ENCODE assay signal across 28 cellular contexts in the genomic region with DNA sequence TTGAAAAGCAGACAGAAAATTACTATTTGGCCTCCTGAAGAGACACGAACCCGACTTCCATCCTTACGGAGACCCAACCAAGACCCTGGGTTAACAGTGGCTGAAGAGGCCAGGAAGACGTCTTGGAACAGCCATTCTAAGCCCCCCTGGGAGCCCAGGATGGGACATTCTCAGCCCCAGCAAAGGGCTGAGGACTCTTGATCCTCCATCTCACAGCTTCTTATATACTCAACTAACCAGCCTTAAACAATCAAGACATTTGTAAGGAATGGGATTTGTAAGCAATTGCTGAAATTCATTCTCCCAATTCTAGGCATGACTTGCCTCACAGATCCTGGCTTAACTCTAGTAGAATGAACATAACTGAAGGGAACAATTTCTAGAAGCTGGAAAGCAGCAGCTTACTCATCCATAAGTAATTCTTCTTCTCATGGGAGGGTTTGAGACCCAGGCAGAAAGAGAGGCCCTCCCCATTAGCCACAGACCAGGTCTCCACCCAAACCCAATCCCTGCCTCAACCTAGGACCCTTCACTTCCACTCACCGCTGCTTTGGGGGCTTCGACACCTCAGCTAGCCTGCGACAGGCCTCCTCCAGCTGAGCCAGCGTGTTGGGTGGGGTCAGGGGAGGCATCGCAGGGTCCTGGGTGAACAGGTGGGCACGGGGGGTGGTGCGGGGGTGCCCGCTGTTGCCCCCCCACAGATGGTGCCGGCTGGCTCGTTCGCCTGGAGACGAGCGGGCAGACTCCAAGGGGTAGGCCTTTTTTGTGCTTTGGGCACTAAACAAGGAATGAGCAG. TPM values are rescaled to one million over a fixed set of nuclear protein-coding genes. Genes with fewer than 3 reads are reported as not detected.
DNase-seq lines count a peak whose midpoint lies in the region; ATAC-seq, FAIRE-seq and TF ChIP-seq lines count a peak whose summit lies in the region.
"Had no signal": no experiment of that assay in that cellular context is flagged by ENCODE, and none has a peak within 500 bp of the region (broad histone marks: within the 10 kb centered on the region; RNA-seq: fewer than 3 reads in every experiment).

No MANE protein-coding gene starts in this region.

- no TSS peak for BruUV-seq in PC-3 (replicated peaks; lab: Mats Ljungman, UMichigan)

- H4K12ac ChIP-seq in trophoblast cell (ENCODE audit: low read depth, low read length): no peak overlapping the region

- ATAC-seq in upper lobe of right lung: no peak
- ATAC-seq in HG03442 (IDR thresholded peaks at IDR 0.05; ENCODE audit: unreplicated experiment): no peak
- ATAC-seq in PC-3: no peak
- ATAC-seq: activated CD4-positive, CD25-positive, alpha-beta regulatory T cell treated with anti-CD3 and anti-CD28 coated beads, Interleukin-2, amount 50 U/mL, for 24 hours; gastroesophageal sphincter; lower lobe of right lung; mucosa of descending colon; stimulated activated effector memory CD8-positive, alpha-beta T cell treated with anti-CD3 and anti-CD28 coated beads, Interleukin-12 subunit alpha, Interleukin-12 subunit beta, amount 100 ng/mL, for 72 hours had no signal

- H2BK12ac ChIP-seq in trophoblast cell (ENCODE audit: low read length): no peak overlapping the region

- H3K27me3 ChIP-seq in trophoblast cell (ENCODE audit: insufficient read depth, low read length): no peaks in the 10 kb centered on the region
- H3K27me3 ChIP-seq in upper lobe of right lung: no peaks in the 10 kb centered on the region
- no peaks in the 10 kb centered on the region for H3K27me3 ChIP-seq in PC-3 (ENCODE audit: low read length)
- H3K27me3 ChIP-seq: gastroesophageal sphincter, neutrophil, SJSA1, uterus had no signal

- DNase-seq in AG20443 (ENCODE audit: low spot score) (peak; percentile 47), HTR-8/SVneo (ENCODE audit: insufficient read length, low spot score) (no peak), fibroblast of peridontal ligament (ENCODE audit: extremely low read depth) (peak; percentile 51), trophoblast cell (peak in 1 of 2 donors; percentile 33), upper lobe of right lung (no peak), PC-3 (no peak), NCI-H187 (lab: John Stamatoyannopoulos, UW) (no peak)
- DNase-seq: activated CD4-positive, alpha-beta memory T cell treated with anti-CD3 and anti-CD28 coated beads, Interleukin-2, amount 10 ng/mL, durations not matched to agents 7 days and 5 days; DMS153; GDM1; lower lobe of right lung; mucosa of descending colon; NCI-H2171 treated with DMSO at 0.1 percent for 48 hours; NCI-H526 treated with DMSO at 0.1 percent for 48 hours; stimulated activated CD4-positive, alpha-beta T cell treated with anti-CD3 and anti-CD28 coated beads, Interleukin-1b, Interleukin-23, amount 100 ng/mL, for 48 hours; substantia nigra; T-helper 1 cell; uterus had no signal

- H3K79me2 ChIP-seq in trophoblast cell (ENCODE audit: control insufficient read depth, insufficient read depth, low read length, poor library complexity): peaks cover 5% of the 10 kb centered on the region
- no peaks in the 10 kb centered on the region for H3K79me2 ChIP-seq in PC-3 (ENCODE audit: low read length)

- intact Hi-C loops in upper lobe of right lung (cut with DNase I) (no loop called here), PC-3 (cut with micrococcal nuclease) (no loop called here)

- H3K9me3 ChIP-seq in trophoblast cell (ENCODE audit: insufficient read depth, low read depth, low read length) (peaks cover 4% of the 10 kb centered on the region), upper lobe of right lung (no peaks in the 10 kb centered on the region), PC-3 (ENCODE audit: low read length) (no peaks in the 10 kb centered on the region)
- H3K9me3 ChIP-seq: gastroesophageal sphincter, lower lobe of right lung, mucosa of descending colon, neutrophil, SJSA1, uterus had no signal

- no peak overlapping the region for H3K23ac ChIP-seq in trophoblast cell (ENCODE audit: low read length)

- CTCF ChIA-PET in PC-3 (lab: Charles Lee): no interaction called here

- H2BK5ac ChIP-seq in trophoblast cell (ENCODE audit: low read depth, low read length, poor library complexity): no peak overlapping the region

- peaks cover 21% of the 10 kb centered on the region for H3K79me1 ChIP-seq in trophoblast cell (ENCODE audit: low read length)

- no peaks in the 10 kb centered on the region for H4K20me1 ChIP-seq in PC-3 (ENCODE audit: low read length)

- no peak overlapping the region for H3K14ac ChIP-seq in trophoblast cell (ENCODE audit: low read length)

- H3K27ac ChIP-seq in trophoblast cell (ENCODE audit: low read depth, low read length) (no peak overlapping the region), upper lobe of right lung (no peak overlapping the region), PC-3 (ENCODE audit: low read length) (no peak overlapping the region)
- H3K27ac ChIP-seq: C4-2B, lower lobe of right lung, neutrophil, SJSA1 had no signal

- H3K4me2 ChIP-seq in trophoblast cell (ENCODE audit: low read length) (no peak overlapping the region), PC-3 (ENCODE audit: low read length) (no peak overlapping the region)

- FAIRE-seq in HTR-8/SVneo (lab: Jason Lieb, UNC): peak; percentile 65
- FAIRE-seq: islet of Langerhans, TTC549 had no signal

- no peak overlapping the region for H4K8ac ChIP-seq in trophoblast cell (ENCODE audit: low read depth, low read length)

- H3K4me1 ChIP-seq in trophoblast cell (ENCODE audit: control insufficient read depth in 1 of 2, insufficient read depth in 2 of 2, low read length in 2 of 2) (peaks cover 18 to 22% of the 10 kb centered on the region in 2 experiments), upper lobe of right lung (peaks cover 34% of the 10 kb centered on the region), PC-3 (ENCODE audit: insufficient read depth, low read length) (0 out of 2 replicates have a peak, but pooled peaks cover 4% of the 10 kb centered on the region)
- H3K4me1 ChIP-seq: SJSA1 had no signal

- peak overlapping the region; percentile 9 for H3K4me3 ChIP-seq in trophoblast cell (ENCODE audit: low read depth, low read length)
- H3K4me3 ChIP-seq in upper lobe of right lung: no peak overlapping the region
- no peak overlapping the region for H3K4me3 ChIP-seq in PC-3 (ENCODE audit: low read length)
- H3K4me3 ChIP-seq: gastroesophageal sphincter, lower lobe of right lung, mucosa of descending colon, SJSA1, skin epidermis, uterus had no signal

- no peak overlapping the region for H4K91ac ChIP-seq in trophoblast cell (ENCODE audit: low read depth, low read length)

- no peak overlapping the region for H3K9ac ChIP-seq in trophoblast cell (ENCODE audit: low read length)
- H3K9ac ChIP-seq in PC-3 (ENCODE audit: low read length): no peak overlapping the region

- H2AK5ac ChIP-seq in trophoblast cell (ENCODE audit: low read length): no peak overlapping the region

- H3F3A ChIP-seq in PC-3 (ENCODE audit: low read length, unreplicated experiment): no peaks in the 10 kb centered on the region

- H3K18ac ChIP-seq in trophoblast cell (ENCODE audit: low read length): no peak overlapping the region

- no peaks in the 10 kb centered on the region for H3K9me2 ChIP-seq in PC-3 (replicated peaks; ENCODE audit: low read length)

- H3K36me3 ChIP-seq in trophoblast cell (ENCODE audit: control insufficient read depth in 1 of 2, insufficient read depth in 2 of 2, low read length in 2 of 2) (peaks cover 42 to 57% of the 10 kb centered on the region in 2 experiments), upper lobe of right lung (peaks cover 82% of the 10 kb centered on the region), PC-3 (ENCODE audit: low read depth, low read length) (no peaks in the 10 kb centered on the region)
- H3K36me3 ChIP-seq: neutrophil, uterus had no signal

- H3K4ac ChIP-seq in trophoblast cell (ENCODE audit: low read depth, low read length): no peak overlapping the region

- WGBS in trophoblast cell (ENCODE audit: extremely low coverage, insufficient coverage, insufficient read length): no CpG with 5 or more reads among the region's 17 CpGs

- H2AFZ ChIP-seq in trophoblast cell (ENCODE audit: insufficient read depth, low read length, poor library complexity) (no peak overlapping the region), PC-3 (ENCODE audit: low read length) (no peak overlapping the region)

- TF ChIP-seq CTCF in upper lobe of right lung (IDR thresholded peaks at IDR 0.05) (no peak), PC-3 (conservative IDR thresholded peaks at IDR 0.05; ENCODE audit: low read depth, low read length) (no peak)

- H2BK120ac ChIP-seq in trophoblast cell (ENCODE audit: insufficient read depth, low read length, poor library complexity): no peak overlapping the region

- POLR2A ChIA-PET in PC-3 (lab: Charles Lee; ENCODE audit: unreplicated experiment): no interaction called here

RNA-seq across cellular contexts. Expression of a gene that starts 25.5 kb away (rescaled TPM):
- 35.5 and 36.3 TPM in 2 replicates for polyA plus RNA-seq in trophoblast cell (2013)
- total RNA-seq in upper lobe of right lung (63.6 TPM), PC-3 (2014; rRNA removed) (2.0 and 2.6 TPM in 2 replicates)

Comparison
In these comparisons a context has a peak if more than half of its experiments do, and no peak if none do; other contexts are left out.
1. DNase-seq: peak in AG20443 (single experiment) and fibroblast of peridontal ligament (single experiment); none in HTR-8/SVneo (single experiment), upper lobe of right lung (single experiment), PC-3 (single experiment) and NCI-H187 (0 of 2).
2. RNA of a gene that starts 25.5 kb away (total RNA-seq): 63.6 TPM in upper lobe of right lung (single experiment); 2.0 to 2.6 TPM in PC-3; every median in the first group is over 10 times any median in the second.